Comparison of ENCODE assay signal across 12 cellular contexts in the genomic region with DNA sequence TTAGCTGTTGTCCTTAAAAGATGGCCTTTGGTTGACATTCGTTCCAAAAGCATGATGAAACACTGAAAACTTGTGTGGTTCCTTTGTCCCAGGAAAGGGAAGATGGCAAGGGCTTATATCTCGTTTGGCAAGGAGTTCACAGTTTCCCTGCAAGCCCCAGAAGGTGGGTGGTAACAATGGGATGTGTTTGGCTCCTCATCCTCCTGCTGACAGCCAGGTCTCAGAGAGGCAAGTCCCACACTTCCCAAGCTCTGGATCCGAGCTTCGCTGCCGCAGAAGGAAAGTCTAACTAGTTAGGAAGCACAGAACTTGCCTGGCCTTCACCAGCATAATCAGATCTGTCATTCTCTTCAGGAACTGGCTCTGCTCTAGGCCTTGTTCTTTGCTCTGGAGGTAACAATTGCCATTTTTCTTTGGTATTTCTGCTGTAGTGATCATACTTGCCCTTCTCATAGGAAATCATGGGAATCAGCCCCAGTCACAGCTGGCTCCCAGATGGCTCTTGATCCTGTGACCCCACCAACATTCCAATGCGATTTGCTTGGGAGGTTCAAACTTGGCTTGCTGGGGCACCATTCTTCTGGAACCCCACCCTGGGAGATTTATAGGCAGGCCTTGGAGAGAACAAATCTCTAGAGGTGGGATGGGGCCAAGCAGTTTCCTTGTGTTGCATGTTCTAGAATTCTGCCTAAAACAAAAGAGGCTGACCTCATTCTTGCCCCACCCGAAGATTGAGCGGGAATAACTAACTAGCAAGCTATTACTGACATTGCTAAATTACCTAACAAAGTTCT. TPM values are rescaled to one million over a fixed set of nuclear protein-coding genes. Genes with fewer than 3 reads are reported as not detected.
A peak's percentile ranks its signal among the peaks of the same experiment; 100 is the strongest.
DNase-seq lines count a peak whose midpoint lies in the region; ATAC-seq and TF ChIP-seq lines count a peak whose summit lies in the region.
"Had no signal": no experiment of that assay in that cellular context is flagged by ENCODE, and none has a peak within 500 bp of the region (broad histone marks: within the 10 kb centered on the region; RNA-seq: fewer than 3 reads in every experiment).

No MANE protein-coding gene starts in this region.

- H4K20me1 ChIP-seq in PC-3 (ENCODE audit: low read length), result no peaks in the 10 kb centered on the region

- no peaks in the 10 kb centered on the region for H3F3A ChIP-seq in PC-3 (ENCODE audit: low read length, unreplicated experiment)

- DNase-seq in AG04450 (ENCODE audit: low read depth, low spot score) (peak; percentile 64), fibroblast of pulmonary artery (ENCODE audit: low read depth) (peak; percentile 85), NCI-H526 treated with DMSO at 0.1 percent for 48 hours (lab: John Stamatoyannopoulos, UW) (no peak), PC-3 (no peak), amygdala (lab: John Stamatoyannopoulos, UW) (no peak)
- DNase-seq: WERI-Rb-1 had no signal

- no TSS peak for BruUV-seq in PC-3 (replicated peaks; lab: Mats Ljungman, UMichigan)

- no peaks in the 10 kb centered on the region for H3K27me3 Mint-ChIP-seq in nephron (ENCODE audit: low read depth)

- H3K9me3 ChIP-seq in AG04450 (ENCODE audit: control insufficient read depth, insufficient read depth, low read length) (peaks cover 6% of the 10 kb centered on the region; the same call in 1 of the 2 replicates), PC-3 (ENCODE audit: low read length) (no peaks in the 10 kb centered on the region)
- H3K9me3 ChIP-seq: right lobe of liver had no signal

- H3K27me3 ChIP-seq in AG04450 (ENCODE audit: control insufficient read depth, insufficient read depth, low read length), result no peaks in the 10 kb centered on the region
- no peaks in the 10 kb centered on the region for H3K27me3 ChIP-seq in PC-3 (ENCODE audit: low read length)
- H3K27me3 ChIP-seq: right lobe of liver had no signal

- no peak overlapping the region for H3K4me2 ChIP-seq in PC-3 (ENCODE audit: low read length)

- no peaks in the 10 kb centered on the region for H3K4me1 ChIP-seq in PC-3 (ENCODE audit: insufficient read depth, low read length)
- H3K4me1 ChIP-seq: right lobe of liver had no signal

- no peaks in the 10 kb centered on the region for H3K36me3 Mint-ChIP-seq in nephron (ENCODE audit: low read depth)

- H3K4me1 Mint-ChIP-seq in nephron, result peaks cover 28% of the 10 kb centered on the region

- H3K27ac Mint-ChIP-seq in nephron, result peak overlapping the region; percentile 98 to 99 (median 99)
- H3K27ac Mint-ChIP-seq: activated T-helper 1 cell treated with anti-CD3 and anti-CD28 coated beads, Interleukin-12 subunit alpha, Interleukin-12 subunit beta, Interleukin-2, Interleukin-4 antibody, amounts not matched to agents 30 ng/mL and 10 ng/mL and 1 ng/mL, durations not matched to agents 14 hours and 24 hours and 36 hours had no signal

- POLR2A ChIA-PET in AG04450 (lab: Yijun Ruan, JAX) (interaction anchor here (0.6 to 1.4 kb wide), 2 partner anchors 12 to 18 kb away, joined by 5 to 7 read pairs; a partner anchor contains a TSS), PC-3 (lab: Charles Lee; ENCODE audit: unreplicated experiment) (no interaction called here)

- no peak overlapping the region for H3K4me3 ChIP-seq in AG04450 (ENCODE audit: low read depth, low read length)
- no peak overlapping the region for H3K4me3 ChIP-seq in fibroblast of pulmonary artery (replicated peaks; ENCODE audit: low read depth, low read length)
- no peak overlapping the region for H3K4me3 ChIP-seq in PC-3 (ENCODE audit: low read length)
- H3K4me3 ChIP-seq: right lobe of liver had no signal

- CTCF ChIA-PET in AG04450 (lab: Charles Lee) (interaction anchor here (1.0 kb wide), 1 partner anchor 147 kb away, joined by 3 read pairs; no protein-coding TSS in a partner anchor), PC-3 (lab: Charles Lee) (no interaction called here)

- ATAC-seq in SK-N-SH treated with all-trans-retinoic acid at 6 μM for 48 hours (peak; percentile 36), PC-3 (no peak), HG02938 (IDR thresholded peaks at IDR 0.05; ENCODE audit: unreplicated experiment) (no peak)
- ATAC-seq: HCT116 had no signal

- H3K9me2 ChIP-seq in PC-3 (replicated peaks; ENCODE audit: low read length), result no peaks in the 10 kb centered on the region

- no peaks in the 10 kb centered on the region for H3K79me2 ChIP-seq in PC-3 (ENCODE audit: low read length)

- H2AFZ ChIP-seq in PC-3 (ENCODE audit: low read length), result no peak overlapping the region

- H3K9me3 Mint-ChIP-seq in nephron, result no peaks in the 10 kb centered on the region
- H3K9me3 Mint-ChIP-seq: activated T-helper 1 cell treated with anti-CD3 and anti-CD28 coated beads, Interleukin-12 subunit alpha, Interleukin-12 subunit beta, Interleukin-2, Interleukin-4 antibody, amounts not matched to agents 30 ng/mL and 10 ng/mL and 1 ng/mL, durations not matched to agents 14 hours and 24 hours and 36 hours had no signal

- H3K4me3 Mint-ChIP-seq in nephron, result peak overlapping the region in 1 of 3 experiments; percentile 53
- H3K4me3 Mint-ChIP-seq: activated T-helper 1 cell treated with anti-CD3 and anti-CD28 coated beads, Interleukin-12 subunit alpha, Interleukin-12 subunit beta, Interleukin-2, Interleukin-4 antibody, amounts not matched to agents 30 ng/mL and 10 ng/mL and 1 ng/mL, durations not matched to agents 14 hours and 24 hours and 36 hours had no signal

- H3K27ac ChIP-seq in AG04450 (ENCODE audit: low read depth, low read length) (peak overlapping the region; percentile 97), PC-3 (ENCODE audit: low read length) (no peak overlapping the region)
- H3K27ac ChIP-seq: right lobe of liver, WERI-Rb-1 had no signal

- no peak overlapping the region for H3K9ac ChIP-seq in PC-3 (ENCODE audit: low read length)

- H3K36me3 ChIP-seq in PC-3 (ENCODE audit: low read depth, low read length), result no peaks in the 10 kb centered on the region
- H3K36me3 ChIP-seq: right lobe of liver had no signal

- intact Hi-C loops in PC-3 (cut with micrococcal nuclease), result no loop called here

- TF ChIP-seq CTCF in AG04450 (IDR thresholded peaks at IDR 0.05; ENCODE audit: low read depth, low read length) (no peak), fibroblast of pulmonary artery (IDR thresholded peaks at IDR 0.05; ENCODE audit: low read length, missing control alignments) (no peak), nephron (IDR thresholded peaks at IDR 0.05; ENCODE audit: unreplicated experiment in 3 of 3) (no peak), PC-3 (conservative IDR thresholded peaks at IDR 0.05; ENCODE audit: low read depth, low read length) (no peak)

TF ChIP-seq in SK-N-SH treated with all-trans-retinoic acid at 6 μM for 48 hours, 23 proteins besides CTCF, POLR2A, EP300 and RAD21:
- TF ChIP-seq OSR1 (CRISPR knock-in tag; IDR thresholded peaks at IDR 0.05) (no peak), ZNF565 (CRISPR knock-in tag; conservative IDR thresholded peaks at IDR 0.05; ENCODE audit: low read depth) (no peak), ZFP3 (CRISPR knock-in tag; IDR thresholded peaks at IDR 0.05) (no peak)
- TF ChIP-seq, protein P1, sequence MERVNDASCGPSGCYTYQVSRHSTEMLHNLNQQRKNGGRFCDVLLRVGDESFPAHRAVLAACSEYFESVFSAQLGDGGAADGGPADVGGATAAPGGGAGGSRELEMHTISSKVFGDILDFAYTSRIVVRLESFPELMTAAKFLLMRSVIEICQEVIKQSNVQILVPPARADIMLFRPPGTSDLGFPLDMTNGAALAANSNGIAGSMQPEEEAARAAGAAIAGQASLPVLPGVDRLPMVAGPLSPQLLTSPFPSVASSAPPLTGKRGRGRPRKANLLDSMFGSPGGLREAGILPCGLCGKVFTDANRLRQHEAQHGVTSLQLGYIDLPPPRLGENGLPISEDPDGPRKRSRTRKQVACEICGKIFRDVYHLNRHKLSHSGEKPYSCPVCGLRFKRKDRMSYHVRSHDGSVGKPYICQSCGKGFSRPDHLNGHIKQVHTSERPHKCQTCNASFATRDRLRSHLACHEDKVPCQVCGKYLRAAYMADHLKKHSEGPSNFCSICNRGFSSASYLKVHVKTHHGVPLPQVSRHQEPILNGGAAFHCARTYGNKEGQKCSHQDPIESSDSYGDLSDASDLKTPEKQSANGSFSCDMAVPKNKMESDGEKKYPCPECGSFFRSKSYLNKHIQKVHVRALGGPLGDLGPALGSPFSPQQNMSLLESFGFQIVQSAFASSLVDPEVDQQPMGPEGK (CRISPR knock-in tag; IDR thresholded peaks at IDR 0.05; ENCODE audit: borderline replicate concordance), result no peak

RNA-seq across cellular contexts. Expression of a gene that starts 17.9 kb away (rescaled TPM):
- 134 and 151 TPM in 2 replicates for polyA plus RNA-seq in AG04450 (2011; rRNA removed)
- polyA minus RNA-seq in AG04450 (2011; rRNA and poly(A)+ RNA removed), result 174 and 202 TPM in 2 replicates
- 223 and 288 TPM in 2 replicates for total RNA-seq in PC-3 (2014; rRNA removed)

RNA-seq across cellular contexts. Expression of a gene that starts 57.2 kb away (rescaled TPM):
- 11.3 and 14.4 TPM in 2 replicates for polyA plus RNA-seq in AG04450 (2011; rRNA removed)
- 6.8 and 7.6 TPM in 2 replicates for polyA minus RNA-seq in AG04450 (2011; rRNA and poly(A)+ RNA removed)
- total RNA-seq in PC-3 (2014; rRNA removed), result 13.2 and 25.3 TPM in 2 replicates

Comparison
In these comparisons a context has a peak if more than half of its experiments do, and no peak if none do; other contexts are left out.
1. DNase-seq: peak in AG04450 (single experiment) and fibroblast of pulmonary artery (single experiment); none in NCI-H526 treated with DMSO at 0.1 percent for 48 hours (single experiment), PC-3 (single experiment) and amygdala (0 of 56).